In the genomic region with DNA sequence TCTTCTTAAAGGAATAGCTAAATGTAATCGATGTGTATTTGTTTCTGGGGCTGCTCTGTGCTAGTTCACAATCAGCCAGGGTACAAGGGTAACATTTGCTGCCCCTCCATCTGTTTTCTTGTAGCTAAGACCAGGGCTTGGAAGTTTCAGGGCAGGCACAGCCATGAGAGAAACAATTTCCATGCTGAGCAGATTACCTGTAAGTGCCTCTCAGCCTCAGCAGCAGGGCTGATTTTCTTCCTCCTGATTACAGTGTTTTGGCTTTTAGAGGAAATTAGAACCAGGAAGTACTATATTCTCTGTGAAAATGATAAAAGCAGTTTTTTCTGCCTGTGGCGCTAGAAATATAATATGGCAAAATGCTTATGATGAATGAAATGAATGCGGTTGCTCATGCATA, we compare ENCODE assay signal across 31 cellular contexts.
DNase-seq lines count a peak whose midpoint lies in the region; ATAC-seq, FAIRE-seq and TF ChIP-seq lines count a peak whose summit lies in the region.
"Had no signal": no experiment of that assay in that cellular context is flagged by ENCODE, and none has a peak within 500 bp of the region (broad histone marks: within the 10 kb centered on the region; RNA-seq: fewer than 3 reads in every experiment).

No MANE protein-coding gene starts in this region.

- TF ChIP-seq CTCF in SK-N-SH (IDR thresholded peaks at IDR 0.05): no peak
- no peak for TF ChIP-seq CTCF in astrocyte (IDR thresholded peaks at IDR 0.05; ENCODE audit: insufficient read depth, low read depth, low read length)
- no peak for TF ChIP-seq CTCF in smooth muscle cell (IDR thresholded peaks at IDR 0.05; ENCODE audit: borderline replicate concordance, insufficient read depth, poor library complexity, severe bottlenecking)

- no peaks in the 10 kb centered on the region for H3K27me3 ChIP-seq in SK-N-SH (ENCODE audit: insufficient read depth)
- H3K27me3 ChIP-seq in astrocyte (ENCODE audit: insufficient read depth, low read length): no peaks in the 10 kb centered on the region
- H3K27me3 ChIP-seq in smooth muscle cell (ENCODE audit: low read depth): no peaks in the 10 kb centered on the region
- H3K27me3 ChIP-seq: BE2C, body of pancreas, foreskin keratinocyte, heart left ventricle, tibial nerve had no signal

- DNase-seq in SK-N-SH (no peak), NCI-H2227 (lab: John Stamatoyannopoulos, UW; ENCODE audit: unreplicated experiment) (peak; percentile 78), astrocyte (ENCODE audit: low read depth) (no peak), smooth muscle cell (lab: John Stamatoyannopoulos, UW; ENCODE audit: unreplicated experiment) (no peak), substantia nigra (lab: John Stamatoyannopoulos, UW) (no peak), NCI-H2196 treated with DMSO at 0.1 percent for 48 hours (lab: John Stamatoyannopoulos, UW; ENCODE audit: unreplicated experiment) (no peak)
- DNase-seq: ACHN; activated CD4-positive, alpha-beta memory T cell treated with anti-CD3 and anti-CD28 coated beads for 36 hours; activated CD4-positive, CD25-positive, alpha-beta regulatory T cell treated with anti-CD3 and anti-CD28 coated beads, Interleukin-2, amount 50 U/mL, for 72 hours; activated CD8-positive, alpha-beta memory T cell treated with anti-CD3 and anti-CD28 coated beads, Interleukin-2, amount 50 U/mL, for 4 hours; activated naive CD4-positive, alpha-beta T cell treated with Interleukin-2 at 50 U/mL for 16 hours; BE2C; body of pancreas; dorsolateral prefrontal cortex; esophagus squamous epithelium; foreskin keratinocyte; heart left ventricle; Kasumi-1; kidney; left ventricle myocardium superior; NCI-H1436; NCI-H748 treated with DMSO at 0.1 percent for 48 hours; nucleus accumbens; RPMI8226; stimulated activated CD4-positive, alpha-beta T cell treated with anti-CD3 and anti-CD28 coated beads, Interleukin-4, amount 100 ng/mL, for 24 hours had no signal

- no peaks in the 10 kb centered on the region for H3K9me2 ChIP-seq in SK-N-SH

- no peaks in the 10 kb centered on the region for H3K36me3 Mint-ChIP-seq in astrocyte (ENCODE audit: low read depth, unreplicated experiment)
- H3K36me3 Mint-ChIP-seq: activated CD4-positive, alpha-beta memory T cell treated with anti-CD3 and anti-CD28 coated beads for 36 hours had no signal

- H3K4me1 Mint-ChIP-seq in astrocyte (ENCODE audit: low read depth, unreplicated experiment): no peaks in the 10 kb centered on the region

- CTCF ChIA-PET in SK-N-SH (lab: Yijun Ruan, JAX): interaction anchor here (0.8 kb wide), 1 partner anchor 66 kb away, joined by 5 read pairs; no protein-coding TSS in a partner anchor

- no peak overlapping the region for H3K27ac Mint-ChIP-seq in astrocyte (ENCODE audit: unreplicated experiment)
- H3K27ac Mint-ChIP-seq: activated CD4-positive, alpha-beta memory T cell treated with anti-CD3 and anti-CD28 coated beads for 36 hours had no signal

- POLR2A ChIA-PET in SK-N-SH (lab: Yijun Ruan, JAX): no interaction called here

- H4K20me1 ChIP-seq in SK-N-SH (ENCODE audit: insufficient read depth) (no peaks in the 10 kb centered on the region), astrocyte (ENCODE audit: insufficient read depth, low read length) (no peaks in the 10 kb centered on the region), smooth muscle cell (ENCODE audit: low read depth) (no peaks in the 10 kb centered on the region)

- no peak overlapping the region for H3K4me3 Mint-ChIP-seq in astrocyte (ENCODE audit: unreplicated experiment)
- H3K4me3 Mint-ChIP-seq: activated CD4-positive, alpha-beta memory T cell treated with anti-CD3 and anti-CD28 coated beads for 36 hours had no signal

- H3K4me3 ChIP-seq in SK-N-SH (ENCODE audit: low read depth in 2 of 2, low read length in 1 of 2) (no peak overlapping the region), astrocyte (ENCODE audit: insufficient read depth, low read depth, low read length) (no peak overlapping the region), smooth muscle cell (no peak overlapping the region)
- H3K4me3 ChIP-seq: body of pancreas, dorsolateral prefrontal cortex, esophagus squamous epithelium, heart left ventricle, prostate gland, tibial nerve had no signal

- H3K27ac ChIP-seq in SK-N-SH (ENCODE audit: low read depth in 2 of 2, low read length in 1 of 2): no peak overlapping the region
- H3K27ac ChIP-seq in astrocyte (ENCODE audit: low read depth, low read length): no peak overlapping the region
- no peak overlapping the region for H3K27ac ChIP-seq in smooth muscle cell (ENCODE audit: low read depth)
- H3K27ac ChIP-seq in substantia nigra (ENCODE audit: low read depth, low read length, poor library complexity, severe bottlenecking): no peak overlapping the region
- H3K27ac ChIP-seq: body of pancreas, dorsolateral prefrontal cortex, esophagus squamous epithelium, foreskin keratinocyte, heart left ventricle, prostate gland, tibial nerve had no signal

- H3K9me3 Mint-ChIP-seq in astrocyte (ENCODE audit: unreplicated experiment): no peaks in the 10 kb centered on the region
- H3K9me3 Mint-ChIP-seq: activated CD4-positive, alpha-beta memory T cell treated with anti-CD3 and anti-CD28 coated beads for 36 hours had no signal

- TF ChIP-seq EP300 in SK-N-SH (IDR thresholded peaks at IDR 0.05; ENCODE audit: borderline replicate concordance in 1 of 2, low read depth in 1 of 2, low read length in 1 of 2): no peak

- H3K79me2 ChIP-seq in SK-N-SH (ENCODE audit: insufficient read depth) (no peaks in the 10 kb centered on the region), astrocyte (ENCODE audit: insufficient read depth, low read length) (no peaks in the 10 kb centered on the region), smooth muscle cell (ENCODE audit: low read depth) (no peaks in the 10 kb centered on the region)

- WGBS in SK-N-SH (ENCODE audit: low lambda C conversion rate): 77% methylated on average over 3 of the region's 3 CpGs
- WGBS in smooth muscle cell (ENCODE audit: low lambda C conversion rate): 94% methylated on average over 3 of the region's 3 CpGs

- FAIRE-seq in astrocyte (lab: Jason Lieb, UNC): no peak
- FAIRE-seq: endometrium, G401.6, kidney had no signal

- H3K4me1 ChIP-seq in SK-N-SH (ENCODE audit: control insufficient read depth in 1 of 2, insufficient read depth in 2 of 2, low read depth in 1 of 2, low read length in 1 of 2) (peaks cover 0 to 2% of the 10 kb centered on the region in 2 experiments; a peak in 1 of 4 replicates), astrocyte (ENCODE audit: insufficient read depth, low read length) (no peaks in the 10 kb centered on the region), smooth muscle cell (ENCODE audit: low read depth) (no peaks in the 10 kb centered on the region)
- H3K4me1 ChIP-seq: BE2C, body of pancreas, esophagus squamous epithelium, foreskin keratinocyte, heart left ventricle, prostate gland, tibial nerve had no signal

- H3K9ac ChIP-seq in SK-N-SH: no peak overlapping the region
- no peak overlapping the region for H3K9ac ChIP-seq in astrocyte (ENCODE audit: low read length)
- no peak overlapping the region for H3K9ac ChIP-seq in smooth muscle cell (ENCODE audit: low read depth)

- no peaks in the 10 kb centered on the region for H3K9me3 ChIP-seq in SK-N-SH
- no peaks in the 10 kb centered on the region for H3K9me3 ChIP-seq in astrocyte (ENCODE audit: insufficient read depth, low read depth, low read length)
- H3K9me3 ChIP-seq in smooth muscle cell (replicated peaks; ENCODE audit: low read depth): no peaks in the 10 kb centered on the region
- H3K9me3 ChIP-seq: BE2C, body of pancreas, esophagus squamous epithelium, heart left ventricle, prostate gland, tibial nerve had no signal

- H3F3A ChIP-seq in SK-N-SH (replicated peaks; ENCODE audit: insufficient read depth): no peaks in the 10 kb centered on the region
- no peaks in the 10 kb centered on the region for H3F3A ChIP-seq in smooth muscle cell (ENCODE audit: low read depth)

- no peak overlapping the region for H3K4me2 ChIP-seq in SK-N-SH
- no peak overlapping the region for H3K4me2 ChIP-seq in astrocyte (ENCODE audit: low read length)
- H3K4me2 ChIP-seq in smooth muscle cell: no peak overlapping the region

- no peaks in the 10 kb centered on the region for H3K27me3 Mint-ChIP-seq in astrocyte (ENCODE audit: low read depth, unreplicated experiment)

- H2AFZ ChIP-seq in SK-N-SH (ENCODE audit: low read depth) (0 out of 2 replicates have a peak overlapping the region, but pooled peaks have one; percentile 60), astrocyte (ENCODE audit: low read depth, low read length) (peak overlapping the region; percentile 8), smooth muscle cell (ENCODE audit: low read depth) (peak overlapping the region; percentile 36)

- no peaks in the 10 kb centered on the region for H3K36me3 ChIP-seq in SK-N-SH (replicated peaks in 1 of 2; ENCODE audit: control insufficient read depth in 1 of 2, insufficient read depth in 2 of 2, low read length in 1 of 2)
- no peaks in the 10 kb centered on the region for H3K36me3 ChIP-seq in astrocyte (ENCODE audit: insufficient read depth, low read length)
- no peaks in the 10 kb centered on the region for H3K36me3 ChIP-seq in smooth muscle cell (ENCODE audit: low read depth)
- H3K36me3 ChIP-seq: BE2C, esophagus squamous epithelium, heart left ventricle, prostate gland, tibial nerve had no signal

- ATAC-seq in SK-N-SH treated with all-trans-retinoic acid at 6 μM for 48 hours (no peak), GM21390 (IDR thresholded peaks at IDR 0.05; ENCODE audit: unreplicated experiment) (no peak)
- ATAC-seq: body of pancreas, foreskin keratinocyte, heart left ventricle, left ventricle myocardium superior had no signal

- no peak for TF ChIP-seq RAD21 in SK-N-SH (IDR thresholded peaks at IDR 0.05; ENCODE audit: low read length)

TF ChIP-seq in SK-N-SH, 30 proteins besides CTCF, POLR2A, EP300 and RAD21 (continues in another document):
- TF ChIP-seq, protein P1, sequence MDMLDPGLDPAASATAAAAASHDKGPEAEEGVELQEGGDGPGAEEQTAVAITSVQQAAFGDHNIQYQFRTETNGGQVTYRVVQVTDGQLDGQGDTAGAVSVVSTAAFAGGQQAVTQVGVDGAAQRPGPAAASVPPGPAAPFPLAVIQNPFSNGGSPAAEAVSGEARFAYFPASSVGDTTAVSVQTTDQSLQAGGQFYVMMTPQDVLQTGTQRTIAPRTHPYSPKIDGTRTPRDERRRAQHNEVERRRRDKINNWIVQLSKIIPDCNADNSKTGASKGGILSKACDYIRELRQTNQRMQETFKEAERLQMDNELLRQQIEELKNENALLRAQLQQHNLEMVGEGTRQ (IDR thresholded peaks at IDR 0.05; ENCODE audit: borderline replicate concordance, low read depth, low read length): no peak
- no peak for TF ChIP-seq TCF12 (IDR thresholded peaks at IDR 0.05)

TF ChIP-seq in SK-N-SH treated with all-trans-retinoic acid at 6 μM for 48 hours, 23 proteins besides CTCF, POLR2A, EP300 and RAD21 (continues in another document):
- TF ChIP-seq ZNF70 (CRISPR knock-in tag; IDR thresholded peaks at IDR 0.05) (no peak), RARB (CRISPR knock-in tag; IDR thresholded peaks at IDR 0.05) (no peak)

Comparison
In these comparisons a context has a peak if more than half of its experiments do, and no peak if none do; other contexts are left out.
1. H2AFZ ChIP-seq: peak in every context shown above with its lines; median percentile 60 in SK-N-SH; 36 in smooth muscle cell; 8 in astrocyte.